In genomic region chr4:66035701-66036100, GRCh38 we compare ENCODE assay signal across 30 cellular contexts.
"Had no signal": no experiment of that assay in that cellular context is flagged by ENCODE, and none has a peak within 500 bp of the region (broad histone marks: within the 10 kb centered on the region; RNA-seq: fewer than 3 reads in every experiment).

No MANE protein-coding gene starts in this region.

- H3K4me3 ChIP-seq: ascending aorta, cardiac muscle cell had no signal

- DNase-seq: activated CD4-positive, alpha-beta memory T cell treated with anti-CD3 and anti-CD28 coated beads, Interleukin-2, amount 10 ng/mL, durations not matched to agents 7 days and 5 days; activated CD4-positive, alpha-beta T cell treated with anti-CD3 and anti-CD28 coated beads for 1 hour; activated CD4-positive, alpha-beta T cell treated with anti-CD3 and anti-CD28 coated beads for 36 hours; activated CD4-positive, alpha-beta T cell treated with anti-CD3 and anti-CD28 coated beads for 48 hours; activated CD4-positive, alpha-beta T cell treated with anti-CD3 and anti-CD28 coated beads, Interleukin-2, amount 10 ng/mL, durations not matched to agents 7 days and 5 days; activated CD4-positive, alpha-beta T cell treated with anti-CD3 and anti-CD28 coated beads, Interleukin-2, amount 50 U/mL, for 48 hours; activated CD4-positive, CD25-positive, alpha-beta regulatory T cell; activated CD8-positive, alpha-beta memory T cell treated with anti-CD3 and anti-CD28 coated beads for 24 hours; activated CD8-positive, alpha-beta memory T cell treated with anti-CD3 and anti-CD28 coated beads, Interleukin-2, amount 10 ng/mL, durations not matched to agents 7 days and 5 days; activated CD8-positive, alpha-beta memory T cell treated with anti-CD3 and anti-CD28 coated beads, Interleukin-2, amount 50 U/mL, for 48 hours; activated CD8-positive, alpha-beta T cell treated with anti-CD3 and anti-CD28 coated beads, Interleukin-2, amount 10 ng/mL, durations not matched to agents 7 days and 5 days; activated effector memory CD4-positive, alpha-beta T cell treated with Interleukin-2 at 50 U/mL for 16 hours; activated gamma-delta T cell; activated naive CD4-positive, alpha-beta T cell treated with anti-CD3 and anti-CD28 coated beads, Interleukin-2, amount 10 ng/mL, durations not matched to agents 7 days and 5 days; activated naive CD4-positive, alpha-beta T cell treated with Interleukin-2 at 50 U/mL for 16 hours; activated naive CD8-positive, alpha-beta T cell treated with anti-CD3 and anti-CD28 coated beads, Interleukin-2, amount 10 ng/mL, durations not matched to agents 7 days and 5 days; activated naive CD8-positive, alpha-beta T cell treated with anti-CD3 and anti-CD28 coated beads, Interleukin-2, amount 50 U/mL, for 24 hours; activated T-cell treated with anti-CD3 and anti-CD28 coated beads, Interleukin-2, amount 50 U/mL, for 24 hours; activated T-cell treated with anti-CD3 and anti-CD28 coated beads, Interleukin-2, amount 50 U/mL, for 48 hours; amygdala; anterior cingulate cortex; caudate nucleus; cerebellar nuclear complex; T-helper 2 cell; T-helper 9 cell; WERI-Rb-1 had no signal

- ATAC-seq: activated CD4-positive, alpha-beta T cell treated with anti-CD3 and anti-CD28 coated beads for 36 hours; activated CD4-positive, CD25-positive, alpha-beta regulatory T cell treated with anti-CD3 and anti-CD28 coated beads, Interleukin-2, amount 50 U/mL, for 24 hours; activated CD8-positive, alpha-beta memory T cell treated with anti-CD3 and anti-CD28 coated beads, Interleukin-2, amount 10 ng/mL, durations not matched to agents 7 days and 5 days; activated CD8-positive, alpha-beta T cell treated with anti-CD3 and anti-CD28 coated beads, Interleukin-2, amount 10 ng/mL, durations not matched to agents 7 days and 5 days; activated naive CD8-positive, alpha-beta T cell treated with anti-CD3 and anti-CD28 coated beads, Interleukin-2, amount 50 U/mL, for 24 hours; WTC11 had no signal

- H3K9me3 ChIP-seq: ascending aorta had no signal

- H3K27ac ChIP-seq: ascending aorta, cardiac muscle cell, WERI-Rb-1 had no signal

- H3K36me3 ChIP-seq: ascending aorta, cardiac muscle cell, WERI-Rb-1 had no signal

- H3K4me1 ChIP-seq: ascending aorta had no signal

- H3K27me3 ChIP-seq: ascending aorta, cardiac muscle cell had no signal
